14 cellular contexts compared by ENCODE assay signal in the genomic region with DNA sequence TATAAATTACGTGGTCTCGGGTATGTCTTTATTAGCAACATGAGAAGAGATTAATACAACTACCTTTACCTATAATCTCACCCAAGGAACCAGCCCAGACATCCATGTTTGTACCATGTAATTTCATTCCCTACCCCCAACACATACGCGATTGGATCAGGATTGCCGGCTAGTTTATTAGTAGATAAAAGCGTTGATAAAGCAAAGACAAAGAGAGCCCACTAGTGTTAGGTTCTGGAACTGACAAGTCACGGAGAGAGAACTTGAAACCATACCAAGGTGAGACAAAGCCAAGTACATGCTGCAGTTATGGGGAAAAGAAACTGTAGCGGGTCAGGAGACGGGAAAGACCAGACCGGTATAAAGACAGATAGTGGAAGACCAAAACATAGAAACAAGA. TPM values are rescaled to one million over a fixed set of nuclear protein-coding genes. Genes with fewer than 3 reads are reported as not detected.
DNase-seq lines count a peak whose midpoint lies in the region; TF ChIP-seq lines count a peak whose summit lies in the region.
"Had no signal": no experiment of that assay in that cellular context is flagged by ENCODE, and none has a peak within 500 bp of the region (broad histone marks: within the 10 kb centered on the region; RNA-seq: fewer than 3 reads in every experiment).

No MANE protein-coding gene starts in this region.

- intact Hi-C loops in Calu3 (cut with micrococcal nuclease; ENCODE audit: unreplicated experiment) = no loop called here

- no peak for DNase-seq in Calu3
- DNase-seq in WERI-Rb-1 = no peak
- DNase-seq in iPS-NIHi11 (ENCODE audit: low spot score) = peak; percentile 25
- no peak for DNase-seq in NCI-H2196 treated with DMSO at 0.1 percent for 48 hours (lab: John Stamatoyannopoulos, UW; ENCODE audit: unreplicated experiment)
- no peak for DNase-seq in GM13977 (ENCODE audit: low spot score)
- DNase-seq in stimulated activated CD4-positive, alpha-beta T cell treated with anti-CD3 and anti-CD28 coated beads, Interleukin-4, amount 100 ng/mL, for 4 hours = no peak
- DNase-seq in AG20443 (ENCODE audit: low spot score) = no peak
- DNase-seq: activated CD4-positive, alpha-beta T cell treated with anti-CD3 and anti-CD28 coated beads for 36 hours; activated naive CD4-positive, alpha-beta T cell treated with anti-CD3 and anti-CD28 coated beads, Interleukin-2, amount 50 U/mL, for 16 hours; NCI-H1436 treated with DMSO at 0.1 percent for 48 hours; SHP77 treated with DMSO at 0.1 percent for 48 hours; stimulated activated CD4-positive, alpha-beta T cell treated with anti-CD3 and anti-CD28 coated beads, Interleukin-12 subunit alpha, Interleukin-12 subunit beta, amount 100 ng/mL, for 4 hours had no signal

- H3K9me3 Mint-ChIP-seq in Calu3 (ENCODE audit: low read depth, unreplicated experiment) = peaks cover 4% of the 10 kb centered on the region
- H3K9me3 Mint-ChIP-seq: natural killer cell treated with Interleukin-12 subunit alpha and Interleukin-12 subunit beta and Interleukin-15 and Interleukin-18, amount 100 ng/mL, for 72 hours had no signal

- no TSS peak for BruUV-seq in Calu3 (replicated peaks; lab: Mats Ljungman, UMichigan)

- H3K36me3 ChIP-seq in HEK293 (ENCODE audit: control insufficient read depth in 2 of 2, insufficient read depth in 1 of 2, low read length in 2 of 2) (no peaks in the 10 kb centered on the region), WERI-Rb-1 (no peaks in the 10 kb centered on the region)

- H3K27me3 Mint-ChIP-seq in Calu3 (ENCODE audit: unreplicated experiment) = no peaks in the 10 kb centered on the region

- peaks cover 47% of the 10 kb centered on the region for H3K4me1 Mint-ChIP-seq in Calu3 (ENCODE audit: low read depth, unreplicated experiment)
- H3K4me1 Mint-ChIP-seq: activated CD4-positive, alpha-beta T cell treated with anti-CD3 and anti-CD28 coated beads for 36 hours had no signal

- no peak overlapping the region for H3K4me3 Mint-ChIP-seq in Calu3 (ENCODE audit: low read depth, unreplicated experiment)
- H3K4me3 Mint-ChIP-seq: activated CD4-positive, alpha-beta T cell treated with anti-CD3 and anti-CD28 coated beads for 36 hours; natural killer cell treated with Interleukin-12 subunit alpha and Interleukin-12 subunit beta and Interleukin-15 and Interleukin-18, amount 100 ng/mL, for 72 hours had no signal

- H3K36me3 Mint-ChIP-seq in Calu3 (ENCODE audit: insufficient read depth, unreplicated experiment) = no peaks in the 10 kb centered on the region
- H3K36me3 Mint-ChIP-seq: natural killer cell treated with Interleukin-12 subunit alpha and Interleukin-12 subunit beta and Interleukin-15 and Interleukin-18, amount 100 ng/mL, for 72 hours had no signal

- no peaks in the 10 kb centered on the region for H3K27me3 ChIP-seq in WERI-Rb-1 (ENCODE audit: insufficient read depth, low read depth, severe bottlenecking)

- H3K27ac ChIP-seq in HEK293 (ENCODE audit: extremely low read depth, low read depth, low read length) (no peak overlapping the region), WERI-Rb-1 (no peak overlapping the region)

- H3K4me3 ChIP-seq in HEK293 (ENCODE audit: low read depth, low read length) (no peak overlapping the region), WERI-Rb-1 (ENCODE audit: low read depth, low read length) (no peak overlapping the region)

- no peaks in the 10 kb centered on the region for H3K9me3 ChIP-seq in HEK293 (ENCODE audit: control insufficient read depth, insufficient read depth, low read depth, low read length)
- H3K9me3 ChIP-seq in WERI-Rb-1 (ENCODE audit: severe bottlenecking) = no peaks in the 10 kb centered on the region

- H3K27ac Mint-ChIP-seq in Calu3 (ENCODE audit: unreplicated experiment) = peak overlapping the region; percentile 7
- H3K27ac Mint-ChIP-seq: activated CD4-positive, alpha-beta T cell treated with anti-CD3 and anti-CD28 coated beads for 36 hours; natural killer cell treated with Interleukin-12 subunit alpha and Interleukin-12 subunit beta and Interleukin-15 and Interleukin-18, amount 100 ng/mL, for 72 hours had no signal

- CTCF ChIA-PET in Calu3 (lab: Charles Lee) = no interaction called here
- CTCF ChIA-PET in HEK293 (lab: Yijun Ruan, JAX) = interaction anchor here (1.0 to 1.7 kb wide), 5 partner anchors 14 to 173 kb away, joined by 4 to 10 read pairs (median 6); no protein-coding TSS in a partner anchor

- no peaks in the 10 kb centered on the region for H3K4me1 ChIP-seq in HEK293 (ENCODE audit: control insufficient read depth, insufficient read depth, low read length)

- TF ChIP-seq CTCF in Calu3 (IDR thresholded peaks at IDR 0.05; ENCODE audit: unreplicated experiment) = no peak
- TF ChIP-seq CTCF in HEK293 (tag by site-specific recombination; IDR thresholded peaks at IDR 0.05) = no peak
- peak; percentile 43 for TF ChIP-seq CTCF in WERI-Rb-1 (IDR thresholded peaks at IDR 0.05; ENCODE audit: low read depth, low read length)
- no peak for TF ChIP-seq CTCF in GM13977 (IDR thresholded peaks at IDR 0.05; ENCODE audit: extremely low read depth, insufficient read depth, missing control alignments)

- in situ Hi-C loops in GM13977 (cut with MboI; ENCODE audit: low pct_unique_long_range_greater_than_20kb, low sequenced_read_pairs, unreplicated experiment) = no loop called here

- POLR2A ChIA-PET in HEK293 (lab: Yijun Ruan, JAX) = no interaction called here

TF ChIP-seq in HEK293, 187 proteins besides CTCF, POLR2A, EP300 and RAD21:
- TF ChIP-seq WT1 (tag by site-specific recombination; IDR thresholded peaks at IDR 0.05) = no peak
- TF ChIP-seq ZNF558 (tag by site-specific recombination; IDR thresholded peaks at IDR 0.05) = no peak
- peak; percentile 7; the same call in 1 of the 2 replicates for TF ChIP-seq ZNF654 (tag by site-specific recombination; IDR thresholded peaks at IDR 0.05; ENCODE audit: low read depth)
- TF ChIP-seq PRDM1 (tag by site-specific recombination; IDR thresholded peaks at IDR 0.05) = no peak
- TF ChIP-seq ZNF394 (tag by site-specific recombination; IDR thresholded peaks at IDR 0.05; ENCODE audit: borderline replicate concordance) = no peak
- no peak for TF ChIP-seq YY2 (tag by site-specific recombination; IDR thresholded peaks at IDR 0.05)
- TF ChIP-seq ZNF423 (tag by site-specific recombination; IDR thresholded peaks at IDR 0.05) = no peak
- TF ChIP-seq ZNF768 (tag by site-specific recombination; IDR thresholded peaks at IDR 0.05) = no peak
- no peak for TF ChIP-seq PRDM4 (tag by site-specific recombination; IDR thresholded peaks at IDR 0.05)

RNA-seq across cellular contexts. Expression of gene FAM135A, which starts 37.4 kb away (rescaled TPM):
- total RNA-seq in Calu3 (2022) = 83.2 and 89.2 TPM in 2 replicates
